8 cellular contexts compared by ENCODE assay signal in the genomic region with DNA sequence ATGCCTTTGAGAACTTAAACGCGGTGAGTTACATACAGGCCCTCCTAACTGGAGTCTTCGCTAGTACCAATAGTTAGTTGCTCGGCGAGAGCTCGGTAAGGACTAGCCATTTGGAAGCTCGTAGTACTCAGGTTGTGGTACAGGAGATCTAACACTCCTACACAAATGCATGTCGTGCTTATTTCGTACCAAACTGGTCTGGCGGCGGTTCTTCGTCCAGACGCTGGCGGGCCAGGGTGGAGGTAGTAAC. TPM values are rescaled to one million over a fixed set of nuclear protein-coding genes. Genes with fewer than 3 reads are reported as not detected.
A peak's percentile ranks its signal among the peaks of the same experiment; 100 is the strongest.
DNase-seq lines count a peak whose midpoint lies in the region; ATAC-seq and TF ChIP-seq lines count a peak whose summit lies in the region.

No MANE protein-coding gene starts in this region.

- no peak for TF ChIP-seq CTCF in WI38 (IDR thresholded peaks at IDR 0.05; ENCODE audit: low read depth, low read length)

- H3K4me3 ChIP-seq in WI38 (ENCODE audit: low read depth, low read length) (peak overlapping the region; percentile 82), skin epidermis (peak overlapping the region; percentile 56 to 85 (median 71))

- ATAC-seq in left cardiac atrium (peak; percentile 43 to 49), HG03159 (IDR thresholded peaks at IDR 0.05; ENCODE audit: unreplicated experiment) (no peak)

- H3K27ac ChIP-seq in skin epidermis: peak overlapping the region in 20 of 21 experiments; percentile 90 to 98 (median 94)

- DNase-seq in NCI-H2081 treated with DMSO at 0.1 percent for 48 hours (lab: John Stamatoyannopoulos, UW): peak; percentile 78
- DNase-seq in NCI-H2081 (lab: John Stamatoyannopoulos, UW): no peak
- DNase-seq in left cardiac atrium: no peak
- DNase-seq in pons (ENCODE audit: low spot score): no peak
- no peak for DNase-seq in HK-2 (ENCODE audit: unreplicated experiment)

- intact Hi-C loops in left cardiac atrium (cut with DNase I): loop anchor here in 1 of 2 donors (10.0 kb wide), 1 partner anchor 199 kb away; a partner anchor contains a TSS

RNA-seq across cellular contexts. Expression of a gene that starts 0.3 kb away (rescaled TPM):
- 10 to 100 TPM; 20.5 to 24.2 TPM for total RNA-seq in left cardiac atrium
